ENCODE assay signal across 8 cellular contexts in genomic region chr12:56118688-56119045, GRCh38. TPM values are rescaled to one million over a fixed set of nuclear protein-coding genes. Genes with fewer than 3 reads are reported as not detected.
DNase-seq lines count a peak whose midpoint lies in the region; ATAC-seq and TF ChIP-seq lines count a peak whose summit lies in the region.

No MANE protein-coding gene starts in this region.

- DNase-seq in GM10266 (ENCODE audit: extremely low spot score): peak; percentile 25
- DNase-seq in astrocyte of the cerebellum (ENCODE audit: low read depth): no peak
- no peak for DNase-seq in DMS 273 (lab: John Stamatoyannopoulos, UW; ENCODE audit: unreplicated experiment)
- no peak for DNase-seq in stimulated activated CD4-positive, alpha-beta T cell treated with anti-CD3 and anti-CD28 coated beads, Interleukin-4, amount 100 ng/mL, for 4 hours
- DNase-seq in NCI-H2107 (lab: John Stamatoyannopoulos, UW): no peak

- WGBS in mesodermal cell (ENCODE audit: insufficient coverage in 2 of 2), 2 experiments: 28 to 33% methylated on average over 9 to 10 of the region's 10 CpGs

- TF ChIP-seq CTCF in GM10266 (IDR thresholded peaks at IDR 0.05; ENCODE audit: control insufficient read depth, insufficient read depth, low read depth, missing control alignments) (no peak), astrocyte of the cerebellum (IDR thresholded peaks at IDR 0.05; ENCODE audit: low read depth, low read length, missing control alignments) (no peak)

- peaks cover 32% of the 10 kb centered on the region for H3K36me3 ChIP-seq in mesodermal cell (ENCODE audit: control insufficient read depth, insufficient read depth, low read length)

- H3K9me3 ChIP-seq in mesodermal cell (ENCODE audit: control insufficient read depth, low read length): peaks cover 4% of the 10 kb centered on the region

- H3K4me1 ChIP-seq in mesodermal cell (ENCODE audit: control insufficient read depth, insufficient read depth, low read length, poor library complexity, severe bottlenecking): peaks cover 17% of the 10 kb centered on the region

- peak overlapping the region; percentile 73 for H3K27ac ChIP-seq in mesodermal cell (ENCODE audit: low read depth, low read length, severe bottlenecking)

- in situ Hi-C loops in astrocyte of the cerebellum (cut with HindIII; ENCODE audit: low sequenced_read_pairs): loop anchor here (5.0 kb wide), 1 partner anchor 74 kb away; no protein-coding TSS in a partner anchor

- H3K4me3 ChIP-seq in astrocyte of the cerebellum (ENCODE audit: low read depth, low read length) (peak overlapping the region; percentile 83), mesodermal cell (ENCODE audit: extremely low read depth, insufficient read depth, low read length, poor library complexity, severe bottlenecking) (peak overlapping the region; percentile 86)

- ATAC-seq in HG03196 (IDR thresholded peaks at IDR 0.05; ENCODE audit: unreplicated experiment): peak; percentile 5
- ATAC-seq in HG03457 (IDR thresholded peaks at IDR 0.05; ENCODE audit: unreplicated experiment): no peak

RNA-seq across cellular contexts. Expression of gene ZC3H10, which starts 0.6 kb away (rescaled TPM):
- polyA plus RNA-seq in mesodermal cell (2013, experiment 1 of 2): 3.9 TPM
- 2.8 TPM for polyA plus RNA-seq in mesodermal cell (2013, experiment 2 of 2)

RNA-seq across cellular contexts. Expression of gene RPL41, which starts 2.2 kb away (rescaled TPM):
- polyA plus RNA-seq in mesodermal cell (2013, experiment 1 of 2): 4,048 TPM
- 3,832 TPM for polyA plus RNA-seq in mesodermal cell (2013, experiment 2 of 2)

RNA-seq across cellular contexts. Expression of gene ESYT1, which starts 9.4 kb away (rescaled TPM):
- polyA plus RNA-seq in mesodermal cell (2013, experiment 1 of 2): 125 TPM
- 97.7 TPM for polyA plus RNA-seq in mesodermal cell (2013, experiment 2 of 2)

RNA-seq across cellular contexts. Expression of gene PA2G4, which starts 14.3 kb away (rescaled TPM):
- 162 TPM for polyA plus RNA-seq in mesodermal cell (2013, experiment 1 of 2)
- 143 TPM for polyA plus RNA-seq in mesodermal cell (2013, experiment 2 of 2)

RNA-seq across cellular contexts. Expression of gene MYL6B, which starts 33.7 kb away (rescaled TPM):
- 154 TPM for polyA plus RNA-seq in mesodermal cell (2013, experiment 1 of 2)
- 131 TPM for polyA plus RNA-seq in mesodermal cell (2013, experiment 2 of 2)
